In the genomic region with DNA sequence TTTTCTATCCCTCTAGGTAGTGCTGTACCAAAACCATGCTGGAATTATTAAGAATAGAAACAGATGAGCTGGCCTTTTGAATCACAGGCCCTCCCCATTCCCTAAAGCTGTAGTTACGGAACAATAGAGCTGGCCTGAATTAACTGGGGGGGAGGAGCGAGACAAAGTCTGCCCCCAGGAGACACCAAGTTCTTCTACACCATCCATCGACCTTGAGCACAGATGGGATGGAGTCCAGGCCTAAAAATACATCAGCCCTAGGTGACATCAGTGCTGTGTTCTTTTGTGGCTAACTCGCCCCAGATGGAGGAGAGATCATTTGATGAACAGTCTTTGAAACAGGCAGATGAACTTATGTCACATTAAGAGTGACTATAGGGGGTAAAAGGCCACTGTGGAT, we compare ENCODE assay signal across 27 cellular contexts. TPM values are rescaled to one million over a fixed set of nuclear protein-coding genes. Genes with fewer than 3 reads are reported as not detected.
A peak's percentile ranks its signal among the peaks of the same experiment; 100 is the strongest.
DNase-seq lines count a peak whose midpoint lies in the region; ATAC-seq, FAIRE-seq and TF ChIP-seq lines count a peak whose summit lies in the region.
"Had no signal": no experiment of that assay in that cellular context is flagged by ENCODE, and none has a peak within 500 bp of the region (broad histone marks: within the 10 kb centered on the region; RNA-seq: fewer than 3 reads in every experiment).

No MANE protein-coding gene starts in this region.

- H3K4me1 Mint-ChIP-seq in astrocyte (ENCODE audit: low read depth, unreplicated experiment) (no peaks in the 10 kb centered on the region), glutamatergic neuron (ENCODE audit: low read depth, unreplicated experiment) (peaks cover 11% of the 10 kb centered on the region)
- H3K4me1 Mint-ChIP-seq: CD4-positive, alpha-beta memory T cell had no signal

- H4K20me1 ChIP-seq in astrocyte (ENCODE audit: insufficient read depth, low read length) = no peaks in the 10 kb centered on the region
- H4K20me1 ChIP-seq: BLaER1 treated with 17β-estradiol and CSF1 and Interleukin-3, amounts not matched to agents 10 nM and 100 nM had no signal

- H3K79me2 ChIP-seq in astrocyte (ENCODE audit: insufficient read depth, low read length) = no peaks in the 10 kb centered on the region

- DNase-seq in AG10803 (ENCODE audit: low read depth) = peak; percentile 74
- DNase-seq in GM19239 (ENCODE audit: insufficient read length, low spot score) = no peak
- no peak for DNase-seq in astrocyte (ENCODE audit: low read depth)
- DNase-seq in glutamatergic neuron = peak; percentile 19
- no peak for DNase-seq in putamen (ENCODE audit: low spot score)
- no peak for DNase-seq in T-helper 2 cell
- DNase-seq: Caco-2; CD4-positive, alpha-beta memory T cell; DMS 273 treated with DMSO at 0.1 percent for 48 hours; DMS79 treated with DMSO at 0.1 percent for 48 hours; GOT3; HCEC 1CT; KBM-7; NCI-H1092 treated with DMSO at 0.1 percent for 48 hours; NCI-H1436 treated with DMSO at 0.1 percent for 48 hours; NCI-H1930; NCI-H345; NCI-H524 treated with DMSO at 0.1 percent for 48 hours; Peyer's patch had no signal

- no peak overlapping the region for H3K4me2 ChIP-seq in astrocyte (ENCODE audit: low read length)
- H3K4me2 ChIP-seq: BLaER1 treated with 17β-estradiol and CSF1 and Interleukin-3, amounts not matched to agents 10 nM and 100 nM had no signal

- no peaks in the 10 kb centered on the region for H3K36me3 ChIP-seq in astrocyte (ENCODE audit: insufficient read depth, low read length)
- H3K36me3 ChIP-seq: BLaER1 treated with 17β-estradiol and CSF1 and Interleukin-3, amounts not matched to agents 10 nM and 100 nM; Peyer's patch; SJSA1 had no signal

- H3K36me3 Mint-ChIP-seq in astrocyte (ENCODE audit: low read depth, unreplicated experiment) (no peaks in the 10 kb centered on the region), glutamatergic neuron (ENCODE audit: unreplicated experiment) (no peaks in the 10 kb centered on the region)
- H3K36me3 Mint-ChIP-seq: CD4-positive, alpha-beta memory T cell had no signal

- H3K4me3 Mint-ChIP-seq in astrocyte (ENCODE audit: unreplicated experiment) (no peak overlapping the region), glutamatergic neuron (ENCODE audit: unreplicated experiment) (peak overlapping the region; percentile 38)
- H3K4me3 Mint-ChIP-seq: CD4-positive, alpha-beta memory T cell had no signal

- H3K9me3 ChIP-seq in astrocyte (ENCODE audit: insufficient read depth, low read depth, low read length) = no peaks in the 10 kb centered on the region
- H3K9me3 ChIP-seq: BLaER1 treated with 17β-estradiol and CSF1 and Interleukin-3, amounts not matched to agents 10 nM and 100 nM; Caco-2; Peyer's patch; SJSA1 had no signal

- TF ChIP-seq CTCF in AG10803 (conservative IDR thresholded peaks at IDR 0.05; ENCODE audit: low read length) (no peak), astrocyte (IDR thresholded peaks at IDR 0.05; ENCODE audit: insufficient read depth, low read depth, low read length) (no peak), glutamatergic neuron (IDR thresholded peaks at IDR 0.05; ENCODE audit: partially characterized antibody, unreplicated experiment) (no peak)

- H3K9me3 Mint-ChIP-seq in astrocyte (ENCODE audit: unreplicated experiment) (no peaks in the 10 kb centered on the region), glutamatergic neuron (ENCODE audit: unreplicated experiment) (no peaks in the 10 kb centered on the region)

- H2AFZ ChIP-seq in astrocyte (ENCODE audit: low read depth, low read length) = no peak overlapping the region

- H3K4me3 ChIP-seq in AG10803 (ENCODE audit: low read length) (no peak overlapping the region), astrocyte (ENCODE audit: insufficient read depth, low read depth, low read length) (no peak overlapping the region)
- H3K4me3 ChIP-seq: BLaER1 treated with 17β-estradiol and CSF1 and Interleukin-3, amounts not matched to agents 10 nM and 100 nM; Peyer's patch; SJSA1 had no signal

- H3K27ac ChIP-seq in astrocyte (ENCODE audit: low read depth, low read length) = no peak overlapping the region
- H3K27ac ChIP-seq: BLaER1 treated with 17β-estradiol and CSF1 and Interleukin-3, amounts not matched to agents 10 nM and 100 nM; HL-60; Peyer's patch; SJSA1 had no signal

- no peaks in the 10 kb centered on the region for H3K4me1 ChIP-seq in astrocyte (ENCODE audit: insufficient read depth, low read length)
- H3K4me1 ChIP-seq: BLaER1 treated with 17β-estradiol and CSF1 and Interleukin-3, amounts not matched to agents 10 nM and 100 nM; Caco-2; Peyer's patch had no signal

- no peak overlapping the region for H3K27ac Mint-ChIP-seq in astrocyte (ENCODE audit: unreplicated experiment)
- H3K27ac Mint-ChIP-seq in glutamatergic neuron (ENCODE audit: unreplicated experiment) = peak overlapping the region; percentile 84
- H3K27ac Mint-ChIP-seq: CD4-positive, alpha-beta memory T cell had no signal

- H3K27me3 Mint-ChIP-seq in astrocyte (ENCODE audit: low read depth, unreplicated experiment) (no peaks in the 10 kb centered on the region), glutamatergic neuron (ENCODE audit: unreplicated experiment) (no peaks in the 10 kb centered on the region)
- H3K27me3 Mint-ChIP-seq: CD4-positive, alpha-beta memory T cell had no signal

- no peak for ATAC-seq in esophagus mucosa
- ATAC-seq: HepG2 had no signal

- no peak overlapping the region for H3K9ac ChIP-seq in astrocyte (ENCODE audit: low read length)
- H3K9ac ChIP-seq: BLaER1 treated with 17β-estradiol and CSF1 and Interleukin-3, amounts not matched to agents 10 nM and 100 nM had no signal

- FAIRE-seq in GM19239 (lab: Jason Lieb, UNC) (peak; percentile 54), astrocyte (lab: Jason Lieb, UNC) (peak; percentile 94)
- FAIRE-seq: GM12891, HepG2 had no signal

- no peaks in the 10 kb centered on the region for H3K27me3 ChIP-seq in astrocyte (ENCODE audit: insufficient read depth, low read length)
- H3K27me3 ChIP-seq: Peyer's patch, SJSA1 had no signal

RNA-seq across cellular contexts. Expression of a gene that starts 49.6 kb away (rescaled TPM):
- total RNA-seq in astrocyte (0.23 and 0.29 TPM in 2 replicates), glutamatergic neuron (ENCODE audit: unreplicated experiment) (0.66 TPM), esophagus mucosa (0.20 TPM)
- total RNA-seq: A673, Caco-2, HepG2, HT-29, Peyer's patch, SJSA1 had no signal

Comparison
In these comparisons a context has a peak if more than half of its experiments do, and no peak if none do; other contexts are left out.
1. DNase-seq: peak in AG10803 (single experiment) and glutamatergic neuron (single experiment); none in GM19239 (single experiment), astrocyte (single experiment), putamen (single experiment) and T-helper 2 cell (0 of 5).